8 cellular contexts compared by ENCODE assay signal in the genomic region with DNA sequence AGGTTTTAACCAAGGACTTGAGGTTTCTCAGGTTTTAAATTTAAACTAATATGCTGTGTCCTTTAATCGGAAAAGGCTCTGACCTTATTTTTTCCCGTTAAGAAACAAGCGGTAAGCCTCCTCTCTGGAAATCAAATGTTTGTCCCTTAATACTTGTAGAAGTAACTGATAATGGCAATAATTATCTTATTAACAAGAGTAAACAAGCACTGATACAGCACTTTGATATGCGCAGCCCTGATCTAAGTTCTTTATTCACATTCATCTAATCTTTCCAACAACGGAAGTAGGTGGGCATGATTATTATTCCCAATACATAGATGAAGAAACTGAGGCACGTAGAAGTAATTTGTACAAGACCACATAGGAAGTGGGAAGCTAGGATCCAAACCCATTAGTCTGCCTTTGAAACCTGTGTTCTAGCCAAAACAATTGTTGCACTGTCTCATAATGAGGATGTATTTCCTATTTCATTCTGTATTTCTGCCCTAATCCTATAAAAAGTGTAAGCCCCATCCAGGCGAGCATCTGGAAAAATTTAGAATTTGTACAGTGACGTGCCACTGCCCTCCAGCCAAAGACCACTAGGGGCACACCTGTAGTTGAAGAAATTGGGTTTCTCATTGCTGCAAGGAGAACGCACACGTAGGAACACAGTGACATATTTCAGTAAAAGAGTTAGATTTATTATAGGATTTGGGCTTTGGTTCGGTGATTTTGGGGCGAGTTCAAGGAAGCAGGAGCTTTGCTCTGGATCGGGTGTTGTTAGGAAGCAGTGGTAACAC.
A peak's percentile ranks its signal among the peaks of the same experiment; 100 is the strongest.
DNase-seq lines count a peak whose midpoint lies in the region; ATAC-seq and TF ChIP-seq lines count a peak whose summit lies in the region.

No MANE protein-coding gene starts in this region.

- peak overlapping the region; percentile 92 for H2AFZ ChIP-seq in DND-41 (ENCODE audit: low read depth, low read length)

- peaks cover 26% of the 10 kb centered on the region for H3K79me2 ChIP-seq in DND-41 (ENCODE audit: insufficient read depth, low read length)

- no peaks in the 10 kb centered on the region for H4K20me1 ChIP-seq in DND-41 (ENCODE audit: insufficient read depth, low read length)

- TF ChIP-seq CTCF in DND-41 (IDR thresholded peaks at IDR 0.05; ENCODE audit: borderline replicate concordance, extremely low read depth, low read length, poor library complexity, severe bottlenecking) (peak; percentile 56), LNCaP clone FGC (IDR thresholded peaks at IDR 0.05; ENCODE audit: control insufficient read depth, extremely low read depth, insufficient read depth) (0 out of 2 replicates have a peak, but pooled peaks have one; percentile 1), nephron (IDR thresholded peaks at IDR 0.05; ENCODE audit: unreplicated experiment in 3 of 3) (peak; percentile 42 to 52 (median 45))

- 0 out of 2 replicates have a peak, but pooled peaks cover 2% of the 10 kb centered on the region for H3K36me3 ChIP-seq in DND-41 (ENCODE audit: insufficient read depth, low read length)

- H3K27me3 Mint-ChIP-seq in nephron (ENCODE audit: low read depth) = no peaks in the 10 kb centered on the region

- peak overlapping the region; percentile 90 for H3K27ac ChIP-seq in DND-41 (ENCODE audit: low read length)

- peak; percentile 17 for DNase-seq in DND-41
- DNase-seq in LNCaP clone FGC (ENCODE audit: low read depth) = no peak
- DNase-seq in cerebellar cortex (ENCODE audit: low spot score) = peak; percentile 16
- no peak for DNase-seq in effector CD4-positive, alpha-beta T cell
- no peak for DNase-seq in activated CD8-positive, alpha-beta memory T cell treated with anti-CD3 and anti-CD28 coated beads, Interleukin-2, amount 50 U/mL, for 4 hours
- DNase-seq in GM19238 (ENCODE audit: insufficient read length, low spot score) = no peak
- no peak for DNase-seq in SKM-1 treated with dmso at 0.1 percent for 144 hours (lab: John Stamatoyannopoulos, UW; ENCODE audit: unreplicated experiment)

- H3K36me3 Mint-ChIP-seq in nephron (ENCODE audit: low read depth) = peaks cover 3% of the 10 kb centered on the region

- H3K4me3 ChIP-seq in DND-41 (ENCODE audit: low read depth in 1 of 2, low read length in 2 of 2) = peak overlapping the region; percentile 14 to 84; a peak in 3 of 4 replicates
- H3K4me3 ChIP-seq in LNCaP clone FGC (ENCODE audit: low read depth, low read length) = peak overlapping the region; percentile 78

- peak overlapping the region; percentile 83 for H3K9ac ChIP-seq in DND-41 (ENCODE audit: low read depth, low read length)

- no peaks in the 10 kb centered on the region for H3K9me3 Mint-ChIP-seq in nephron

- H3K27me3 ChIP-seq in DND-41 (ENCODE audit: insufficient read depth, low read length, poor library complexity) = no peaks in the 10 kb centered on the region

- H3K27ac Mint-ChIP-seq in nephron = peak overlapping the region; percentile 82 to 89 (median 85)

- ATAC-seq in DND-41 (ENCODE audit: insufficient read depth, low read depth) = no peak

- H3K4me3 Mint-ChIP-seq in nephron = peak overlapping the region; percentile 80 to 93 (median 90)

- peaks cover 17% of the 10 kb centered on the region for H3K4me1 Mint-ChIP-seq in nephron

- H3K4me2 ChIP-seq in DND-41 (ENCODE audit: insufficient read depth, low read length) = peak overlapping the region; percentile 67

- peaks cover 22% of the 10 kb centered on the region for H3K4me1 ChIP-seq in DND-41 (ENCODE audit: insufficient read depth, low read length)

- H3K9me3 ChIP-seq in DND-41 (ENCODE audit: insufficient read depth, low read length, severe bottlenecking) = no peaks in the 10 kb centered on the region

Comparison
In these comparisons a context has a peak if more than half of its experiments do, and no peak if none do; other contexts are left out.
1. DNase-seq: peak in DND-41 (single experiment) and cerebellar cortex (single experiment); none in LNCaP clone FGC (single experiment), effector CD4-positive, alpha-beta T cell (single experiment), activated CD8-positive, alpha-beta memory T cell treated with anti-CD3 and anti-CD28 coated beads, Interleukin-2, amount 50 U/mL, for 4 hours (single experiment), GM19238 (single experiment) and SKM-1 treated with dmso at 0.1 percent for 144 hours (single experiment).
2. CTCF ChIP-seq: peak in every context shown above with its lines; median percentile 56 in DND-41; 45 in nephron; 1 in LNCaP clone FGC.